In genomic region chr3:112382543-112383160, GRCh38 we compare ENCODE assay signal across 28 cellular contexts. TPM values are rescaled to one million over a fixed set of nuclear protein-coding genes. Genes with fewer than 3 reads are reported as not detected.
DNase-seq lines count a peak whose midpoint lies in the region; ATAC-seq lines count a peak whose summit lies in the region.
"Had no signal": no experiment of that assay in that cellular context is flagged by ENCODE, and none has a peak within 500 bp of the region (broad histone marks: within the 10 kb centered on the region; RNA-seq: fewer than 3 reads in every experiment).

No MANE protein-coding gene starts in this region.

- peaks cover 61% of the 10 kb centered on the region for H3K4me1 Mint-ChIP-seq in T-helper 2 cell treated with Interferon-gamma antibody and Interleukin-4, amounts not matched to agents 5 μg/mL and 100 μg/mL, for 36 hours (ENCODE audit: low read depth)
- peaks cover 37 to 70% (median 67%) of the 10 kb centered on the region in 3 donors for H3K4me1 Mint-ChIP-seq in naive B cell
- H3K4me1 Mint-ChIP-seq: central memory CD8-positive, alpha-beta T cell had no signal

- peak overlapping the region; percentile 66 for H3K27ac Mint-ChIP-seq in T-helper 2 cell treated with Interferon-gamma antibody and Interleukin-4, amounts not matched to agents 5 μg/mL and 100 μg/mL, for 36 hours
- peak overlapping the region in 4 of 6 donors; percentile 0 to 75 (median 35) for H3K27ac Mint-ChIP-seq in naive B cell
- H3K27ac Mint-ChIP-seq: IgD-negative memory B cell had no signal

- H3K36me3 Mint-ChIP-seq in T-helper 2 cell treated with Interferon-gamma antibody and Interleukin-4, amounts not matched to agents 5 μg/mL and 100 μg/mL, for 36 hours (ENCODE audit: low read depth): peaks cover 2% of the 10 kb centered on the region
- peaks cover 0 to 14% of the 10 kb centered on the region in 2 donors for H3K36me3 Mint-ChIP-seq in naive B cell
- H3K36me3 Mint-ChIP-seq: CD14-positive monocyte; IgD-negative memory B cell; naive thymus-derived CD8-positive, alpha-beta T cell had no signal

- H3K4me3 ChIP-seq in BLaER1: no peak overlapping the region
- H3K4me3 ChIP-seq: psoas muscle, SK-N-MC, upper lobe of left lung had no signal

- peak; percentile 53 for DNase-seq in CD1c-positive myeloid dendritic cell (ENCODE audit: extremely low spot score)
- peak; percentile 72 for DNase-seq in T-helper 2 cell treated with Interferon-gamma antibody and Interleukin-4, amounts not matched to agents 5 μg/mL and 100 μg/mL, for 36 hours (ENCODE audit: low spot score)
- DNase-seq in naive B cell: no peak
- no peak for DNase-seq in cerebellum (ENCODE audit: low spot score)
- DNase-seq in EL: no peak
- DNase-seq: activated naive CD4-positive, alpha-beta T cell treated with Interleukin-2 at 50 U/mL for 16 hours; activated T-cell treated with anti-CD3 and anti-CD28 coated beads, Interleukin-2, amount 50 U/mL, for 4 hours; dermis blood vessel endothelial cell; foreskin fibroblast; head of caudate nucleus; midbrain; naive thymus-derived CD8-positive, alpha-beta T cell; NCI-H1048; NCI-H1694; OCI-M1; psoas muscle; stimulated activated CD4-positive, alpha-beta T cell treated with anti-CD3 and anti-CD28 coated beads, Interleukin-15, amount 100 ng/mL, for 24 hours; stimulated activated CD4-positive, alpha-beta T cell treated with anti-CD3 and anti-CD28 coated beads, Interleukin-4, amount 100 ng/mL, for 4 hours; upper lobe of left lung had no signal

- no peaks in the 10 kb centered on the region for H3K27me3 Mint-ChIP-seq in T-helper 2 cell treated with Interferon-gamma antibody and Interleukin-4, amounts not matched to agents 5 μg/mL and 100 μg/mL, for 36 hours (ENCODE audit: low read depth)
- peaks cover 0 to 4% (median 0%) of the 10 kb centered on the region in 3 donors for H3K27me3 Mint-ChIP-seq in naive B cell
- H3K27me3 Mint-ChIP-seq: central memory CD8-positive, alpha-beta T cell; IgD-negative memory B cell; naive thymus-derived CD8-positive, alpha-beta T cell had no signal

- H4K20me1 ChIP-seq in BLaER1: no peaks in the 10 kb centered on the region

- peaks cover 46% of the 10 kb centered on the region for H3K4me1 ChIP-seq in BLaER1
- H3K4me1 ChIP-seq: psoas muscle had no signal

- H3K4me3 Mint-ChIP-seq in T-helper 2 cell treated with Interferon-gamma antibody and Interleukin-4, amounts not matched to agents 5 μg/mL and 100 μg/mL, for 36 hours: peak overlapping the region; percentile 10
- H3K4me3 Mint-ChIP-seq in naive B cell: peak overlapping the region in 3 of 8 donors; percentile 21 to 70 (median 51)
- H3K4me3 Mint-ChIP-seq: activated T-cell treated with anti-CD3 and anti-CD28 coated beads, Interleukin-2, amount 50 U/mL, for 4 hours; central memory CD8-positive, alpha-beta T cell; IgD-negative memory B cell; naive thymus-derived CD8-positive, alpha-beta T cell had no signal

- peak; percentile 45 to 65 for ATAC-seq in naive B cell (ENCODE audit: low read depth in 2 of 2)
- ATAC-seq in HG02840 (IDR thresholded peaks at IDR 0.05; ENCODE audit: low FRiP score, unreplicated experiment): no peak
- ATAC-seq: esophagus mucosa; HCT116; naive thymus-derived CD8-positive, alpha-beta T cell; psoas muscle had no signal

- H3K4me2 ChIP-seq in BLaER1: peak overlapping the region; percentile 27

- peaks cover 7% of the 10 kb centered on the region for H3K9me3 Mint-ChIP-seq in T-helper 2 cell treated with Interferon-gamma antibody and Interleukin-4, amounts not matched to agents 5 μg/mL and 100 μg/mL, for 36 hours
- H3K9me3 Mint-ChIP-seq in naive B cell: peaks cover 0 to 11% (median 0%) of the 10 kb centered on the region in 7 donors
- H3K9me3 Mint-ChIP-seq: central memory CD8-positive, alpha-beta T cell; naive thymus-derived CD8-positive, alpha-beta T cell had no signal

- no peak overlapping the region for H3K9ac ChIP-seq in BLaER1

- H3K36me3 ChIP-seq in BLaER1: no peaks in the 10 kb centered on the region
- H3K36me3 ChIP-seq: upper lobe of left lung had no signal

- no peaks in the 10 kb centered on the region for H3K27me3 ChIP-seq in BLaER1
- H3K27me3 ChIP-seq: upper lobe of left lung had no signal

- 0 out of 2 replicates have a peak overlapping the region, but pooled peaks have one; percentile 6 for H3K27ac ChIP-seq in BLaER1
- H3K27ac ChIP-seq: psoas muscle, SK-N-MC, upper lobe of left lung had no signal

- peaks cover 8% of the 10 kb centered on the region; the same call in 1 of the 2 replicates for H3K9me3 ChIP-seq in BLaER1
- H3K9me3 ChIP-seq: psoas muscle, upper lobe of left lung had no signal

RNA-seq across cellular contexts. Expression of gene CD200, which starts 49.7 kb away (rescaled TPM):
- 100 to 1,000 TPM; 102 to 329 (median 161) TPM for polyA plus RNA-seq in naive B cell (ENCODE audit: low read depth in 6 of 6)
- total RNA-seq in cerebellum: 49.4 TPM
- total RNA-seq: NCI-H460 had no signal

Comparison
In these comparisons a context has a peak if more than half of its experiments do, and no peak if none do; other contexts are left out.
1. DNase-seq: peak in CD1c-positive myeloid dendritic cell (single experiment) and T-helper 2 cell treated with Interferon-gamma antibody and Interleukin-4, amounts not matched to agents 5 μg/mL and 100 μg/mL, for 36 hours (single experiment); none in naive B cell (single experiment), cerebellum (single experiment) and EL (single experiment).